In genomic region chr10:44974628-44975431, GRCh38 we compare ENCODE assay signal across 8 cellular contexts. TPM values are rescaled to one million over a fixed set of nuclear protein-coding genes. Genes with fewer than 3 reads are reported as not detected.
A peak's percentile ranks its signal among the peaks of the same experiment; 100 is the strongest.
DNase-seq lines count a peak whose midpoint lies in the region; ATAC-seq and TF ChIP-seq lines count a peak whose summit lies in the region.

No MANE protein-coding gene starts in this region.

- H3K4me3 ChIP-seq in gastroesophageal sphincter (peak overlapping the region; percentile 29 to 65), neutrophil (ENCODE audit: low read depth in 1 of 2, low read length in 1 of 2) (peak overlapping the region; percentile 62 to 65), tibial artery (peak overlapping the region; percentile 72 to 85)

- ATAC-seq in HG03280 (IDR thresholded peaks at IDR 0.05; ENCODE audit: unreplicated experiment) (peak; percentile 86), gastroesophageal sphincter (peak; percentile 65)

- H3K4me1 ChIP-seq in gastroesophageal sphincter (peaks cover 0 to 77% (median 34%) of the 10 kb centered on the region in 3 donors), neutrophil (ENCODE audit: control insufficient read depth in 1 of 2, insufficient read depth in 1 of 2, low read depth in 1 of 2, low read length in 1 of 2) (peaks cover 18 to 23% of the 10 kb centered on the region in 2 experiments), tibial artery (peaks cover 0 to 53% (median 35%) of the 10 kb centered on the region in 4 donors)

- DNase-seq in CD1c-positive myeloid dendritic cell (ENCODE audit: extremely low spot score) = peak; percentile 74
- peak; percentile 53 for DNase-seq in RWPE1 (ENCODE audit: low spot score)
- DNase-seq in activated naive CD4-positive, alpha-beta T cell (lab: John Stamatoyannopoulos, UW) = peak; percentile 23 to 59 (median 44)
- DNase-seq in tibial artery = peak; percentile 84 to 90

- H3K9me3 ChIP-seq in gastroesophageal sphincter (no peaks in the 10 kb centered on the region), neutrophil (no peaks in the 10 kb centered on the region), tibial artery (no peaks in the 10 kb centered on the region)

- TF ChIP-seq POLR2A in GM19193 (IDR thresholded peaks at IDR 0.05; ENCODE audit: extremely low read depth, insufficient read depth, insufficient read length) (peak; percentile 55), gastroesophageal sphincter (IDR thresholded peaks at IDR 0.05) (peak; percentile 32 to 34)

- no peak for TF ChIP-seq EP300 in gastroesophageal sphincter (IDR thresholded peaks at IDR 0.05)

- TF ChIP-seq CTCF in RWPE1 (conservative IDR thresholded peaks at IDR 0.05; ENCODE audit: low read depth) (peak; percentile 94), gastroesophageal sphincter (IDR thresholded peaks at IDR 0.05) (peak in 3 of 4 experiments; percentile 96 to 100 (median 98)), neutrophil (IDR thresholded peaks at IDR 0.05) (peak; percentile 91), tibial artery (IDR thresholded peaks at IDR 0.05) (peak; percentile 96 to 99)

- H3K36me3 ChIP-seq in gastroesophageal sphincter (peaks cover 0 to 54% of the 10 kb centered on the region in 2 donors), neutrophil (no peaks in the 10 kb centered on the region), tibial artery (peaks cover 23 to 47% (median 43%) of the 10 kb centered on the region in 3 donors)

- no peaks in the 10 kb centered on the region for H3K27me3 ChIP-seq in gastroesophageal sphincter
- H3K27me3 ChIP-seq in neutrophil = no peaks in the 10 kb centered on the region
- H3K27me3 ChIP-seq in tibial artery = no peaks in the 10 kb centered on the region

- intact Hi-C loops in tibial artery (cut with DNase I; ENCODE audit: low total_unique reads) = loop anchor here (1.0 to 10.0 kb wide), 3 partner anchors 16 to 100 kb away; partner anchors contain the start of gene RASSF4

- peak overlapping the region; percentile 34; the same call in 1 of the 2 replicates for H3K27ac ChIP-seq in RWPE1
- peak overlapping the region; percentile 60 to 94 (median 92) for H3K27ac ChIP-seq in gastroesophageal sphincter
- H3K27ac ChIP-seq in neutrophil = peak overlapping the region; percentile 3
- H3K27ac ChIP-seq in tibial artery = peak overlapping the region; percentile 90 to 96

- POLR2A ChIA-PET in RWPE1 (lab: Yijun Ruan, JAX; ENCODE audit: low non-redundant PET) = no interaction called here

- CTCF ChIA-PET in RWPE1 (lab: Yijun Ruan, JAX) = interaction anchor here (0.9 to 2.3 kb wide), 3 partner anchors 16 to 42 kb away, joined by 4 to 12 read pairs (median 4); partner anchors contain the start of gene RASSF4

- 0% methylated on average over 6 to 9 of the region's 46 CpGs for WGBS in gastroesophageal sphincter (ENCODE audit: low coverage in 1 of 2), 2 donors

RNA-seq across cellular contexts. Expression of gene DEPP1, which starts 3.8 kb away (rescaled TPM):
- total RNA-seq in gastroesophageal sphincter = 100 to 1,000 TPM in 2 of 4 donors, 10 to 100 TPM in 2; 48.3 to 428 (median 103) TPM

RNA-seq across cellular contexts. Expression of gene RASSF4, which starts 15.2 kb away (rescaled TPM):
- 10 to 100 TPM; 23.5 to 57.7 (median 31.6) TPM for total RNA-seq in gastroesophageal sphincter

RNA-seq across cellular contexts. Expression of gene ZNF22, which starts 25.9 kb away (rescaled TPM):
- total RNA-seq in gastroesophageal sphincter = 10 to 100 TPM; 19.2 to 35.6 (median 27.1) TPM

Comparison
In these comparisons a context has a peak if more than half of its experiments do, and no peak if none do; other contexts are left out.
1. Peak in every context shown above with its lines: DNase-seq, ATAC-seq, H3K4me3 ChIP-seq and H3K27ac ChIP-seq.
2. H3K27ac ChIP-seq: peak in every context shown above with its lines; median percentile 93 in tibial artery; 92 in gastroesophageal sphincter; 34 in RWPE1; 3 in neutrophil.